10 cellular contexts compared by ENCODE assay signal in the genomic region with DNA sequence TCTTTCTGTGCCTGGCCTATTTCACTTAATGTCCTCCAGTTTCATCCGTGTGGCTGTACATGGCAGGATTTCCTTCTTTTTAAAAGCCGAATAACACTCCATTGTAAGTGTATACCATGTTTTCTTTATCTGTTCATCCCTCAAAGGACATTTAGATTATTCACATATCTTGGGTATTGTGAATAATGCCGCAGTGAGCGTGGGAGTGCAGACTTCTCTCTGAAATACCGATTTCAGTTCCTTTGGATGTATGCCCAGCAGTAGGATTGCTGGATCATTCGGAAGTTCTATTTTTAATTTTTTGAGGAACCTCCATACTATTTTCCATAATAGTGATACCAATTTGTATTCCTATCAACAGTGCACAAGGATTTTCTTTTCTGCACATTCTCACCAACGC.
"Had no signal": no experiment of that assay in that cellular context is flagged by ENCODE, and none has a peak within 500 bp of the region (broad histone marks: within the 10 kb centered on the region; RNA-seq: fewer than 3 reads in every experiment).

No MANE protein-coding gene starts in this region.

- H3K4me3 ChIP-seq: colonic mucosa, esophagus muscularis mucosa, lower lobe of right lung, spleen had no signal

- H3K27ac ChIP-seq: colonic mucosa, lower lobe of right lung, spleen had no signal

- DNase-seq: activated CD4-positive, alpha-beta T cell treated with anti-CD3 and anti-CD28 coated beads, Interleukin-2, amount 50 U/mL, for 1 hour; activated CD8-positive, alpha-beta memory T cell treated with anti-CD3 and anti-CD28 coated beads for 24 hours; aorta; colonic mucosa; effector CD4-positive, alpha-beta T cell; foreskin melanocyte; left colon; lower lobe of right lung; spleen had no signal

- H3K36me3 ChIP-seq: colonic mucosa, esophagus muscularis mucosa, lower lobe of right lung, spleen had no signal

- H3K27me3 ChIP-seq: colonic mucosa, esophagus muscularis mucosa, spleen had no signal
